8 cellular contexts compared by ENCODE assay signal in the genomic region with DNA sequence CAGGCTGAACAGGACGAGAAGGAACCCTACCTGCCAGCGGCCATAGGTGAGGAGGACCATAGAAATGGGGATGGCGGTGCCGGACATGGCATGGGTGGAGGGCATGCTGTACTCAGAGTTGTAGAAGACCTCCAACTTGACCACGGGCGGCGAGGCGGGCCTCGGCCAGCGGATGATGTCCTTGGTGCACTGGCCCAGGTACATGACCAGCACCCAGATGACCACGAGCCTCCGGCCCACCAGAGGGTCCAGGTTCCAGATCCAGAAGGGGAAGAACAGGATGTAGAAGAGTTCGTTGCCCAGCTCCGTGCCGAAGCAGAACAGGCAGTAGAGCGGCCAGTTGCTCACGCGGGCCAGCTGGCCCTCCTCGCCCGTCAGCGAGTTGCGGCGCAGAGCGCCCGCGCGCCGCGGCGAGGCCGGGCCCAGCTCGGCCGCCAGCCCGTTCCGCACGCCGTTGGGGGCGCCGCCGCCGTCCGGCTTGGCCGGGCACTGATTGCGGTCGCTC. TPM values are rescaled to one million over a fixed set of nuclear protein-coding genes. Genes with fewer than 3 reads are reported as not detected.
A peak's percentile ranks its signal among the peaks of the same experiment; 100 is the strongest.
DNase-seq lines count a peak whose midpoint lies in the region; ATAC-seq, FAIRE-seq and TF ChIP-seq lines count a peak whose summit lies in the region.

No MANE protein-coding gene starts in this region.

- H3K79me2 ChIP-seq in OCI-LY1 (ENCODE audit: insufficient read depth, low read length) (peaks cover 51% of the 10 kb centered on the region), K562 (ENCODE audit: control insufficient read depth, insufficient read depth, low read length) (peaks cover 32% of the 10 kb centered on the region)

- no peaks in the 10 kb centered on the region for H3K9me1 ChIP-seq in K562 (ENCODE audit: control insufficient read depth, insufficient read depth, low read length)

- in situ Hi-C loops in K562 (cut with MboI): no loop called here

- FAIRE-seq in K562 (lab: Jason Lieb, UNC): no peak

- H4K20me1 ChIP-seq in OCI-LY1 (ENCODE audit: insufficient read depth, low read length) (no peaks in the 10 kb centered on the region), K562 (replicated peaks; ENCODE audit: control insufficient read depth, insufficient read depth, low read length) (no peaks in the 10 kb centered on the region)

- H3K27me3 ChIP-seq in BE2C (0 out of 2 replicates have a peak, but pooled peaks cover 3% of the 10 kb centered on the region), OCI-LY1 (ENCODE audit: insufficient read depth, low read length) (no peaks in the 10 kb centered on the region), K562 (ENCODE audit: control insufficient read depth in 2 of 2, insufficient read depth in 2 of 2, low read length in 2 of 2) (no peaks in the 10 kb centered on the region), iPS-18a (ENCODE audit: control insufficient read depth, insufficient read depth, low read length) (peaks cover 30% of the 10 kb centered on the region)

- H3K9ac ChIP-seq in OCI-LY1 (ENCODE audit: low read length): peak overlapping the region; percentile 93
- peak overlapping the region; percentile 69 to 97 for H3K9ac ChIP-seq in K562 (ENCODE audit: insufficient read depth in 1 of 2, low read depth in 2 of 2, low read length in 2 of 2)
- H3K9ac ChIP-seq in iPS-18a (ENCODE audit: low read length): peak overlapping the region; percentile 59

- BruUV-seq in K562 (replicated peaks; lab: Mats Ljungman, UMichigan): no TSS peak

- H2AFZ ChIP-seq in OCI-LY1 (ENCODE audit: low read length) (no peak overlapping the region), K562 (ENCODE audit: low read depth, low read length) (peak overlapping the region; percentile 85)

- POLR2A ChIA-PET in K562 (lab: Yijun Ruan, JAX): interaction anchor here (0.7 to 0.9 kb wide), 2 partner anchors 10 to 17 kb away, joined by 3 to 4 read pairs; no protein-coding TSS in a partner anchor

- no peak for TF ChIP-seq POLR2A in K562 (conservative IDR thresholded peaks at IDR 0.05)

- intact Hi-C loops in K562 (cut with micrococcal nuclease): loop anchor here (2.0 kb wide), 1 partner anchor 84 kb away; no protein-coding TSS in a partner anchor

- H3K4me3 ChIP-seq in BE2C (ENCODE audit: low read depth, low read length): peak overlapping the region; percentile 97
- peak overlapping the region; percentile 93 for H3K4me3 ChIP-seq in OCI-LY1 (ENCODE audit: low read depth, low read length, poor library complexity, severe bottlenecking)
- peak overlapping the region; percentile 88 for H3K4me3 ChIP-seq in K562
- peak overlapping the region; percentile 93 for H3K4me3 ChIP-seq in iPS-18a (ENCODE audit: low read length)
- H3K4me3 ChIP-seq in retinal pigment epithelial cell (ENCODE audit: low read length): peak overlapping the region; percentile 84

- H3K4me1 ChIP-seq in BE2C: peaks cover 6% of the 10 kb centered on the region; the same call in 1 of the 2 replicates
- peaks cover 25% of the 10 kb centered on the region for H3K4me1 ChIP-seq in OCI-LY1 (ENCODE audit: insufficient read depth, low read length, severe bottlenecking)
- H3K4me1 ChIP-seq in K562 (replicated peaks in 1 of 2; ENCODE audit: control insufficient read depth in 2 of 2, insufficient read depth in 2 of 2, low read length in 2 of 2): peaks cover 0 to 11% of the 10 kb centered on the region in 2 experiments; a peak in 2 of 5 replicates
- peaks cover 14% of the 10 kb centered on the region for H3K4me1 ChIP-seq in iPS-18a (ENCODE audit: control insufficient read depth, low read depth, low read length)

- TF ChIP-seq EP300 in K562 (IDR thresholded peaks at IDR 0.05; ENCODE audit: low read length): no peak

- H3K36me3 ChIP-seq in BE2C: no peaks in the 10 kb centered on the region
- H3K36me3 ChIP-seq in OCI-LY1 (ENCODE audit: insufficient read depth, low read length): peaks cover 16% of the 10 kb centered on the region
- no peaks in the 10 kb centered on the region for H3K36me3 ChIP-seq in K562 (ENCODE audit: control insufficient read depth, insufficient read depth, low read length)
- H3K36me3 ChIP-seq in iPS-18a (ENCODE audit: control insufficient read depth, low read depth, low read length): no peaks in the 10 kb centered on the region

- H3K9me2 ChIP-seq in OCI-LY1 (ENCODE audit: low read depth, low read length): no peaks in the 10 kb centered on the region

- peak overlapping the region; percentile 78 for H3K4me2 ChIP-seq in OCI-LY1 (ENCODE audit: low read length)
- peak overlapping the region; percentile 89 for H3K4me2 ChIP-seq in K562 (ENCODE audit: insufficient read depth, low read length)

- CTCF ChIA-PET in K562 (lab: Yijun Ruan, JAX; ENCODE audit: low intra/inter-chr PET ratio): interaction anchor here (1.6 kb wide), 1 partner anchor 42 kb away, joined by 6 read pairs; no protein-coding TSS in a partner anchor

- no peak for TF ChIP-seq CTCF in BE2C (IDR thresholded peaks at IDR 0.05; ENCODE audit: low read depth, low read length)
- TF ChIP-seq CTCF in OCI-LY1 (IDR thresholded peaks at IDR 0.05; ENCODE audit: low read length): no peak
- TF ChIP-seq CTCF in K562 (IDR thresholded peaks at IDR 0.05 in 2 of 3, conservative IDR thresholded peaks at IDR 0.05 in 1 of 3; ENCODE audit: insufficient read depth in 2 of 3, low read depth in 1 of 3, low read length in 3 of 3): no peak
- no peak for TF ChIP-seq CTCF in retinal pigment epithelial cell (conservative IDR thresholded peaks at IDR 0.05; ENCODE audit: low read depth, low read length)

- TF ChIP-seq RAD21 in K562 (CRISPR knock-in tag; conservative IDR thresholded peaks at IDR 0.05 in 1 of 2, IDR thresholded peaks at IDR 0.05 in 1 of 2): no peak

- peaks cover 4% of the 10 kb centered on the region; the same call in 1 of the 2 replicates for H3F3A ChIP-seq in OCI-LY1 (ENCODE audit: insufficient read depth, low read length)

- peak overlapping the region; percentile 88 for H3K27ac ChIP-seq in OCI-LY1 (ENCODE audit: low read depth, low read length, poor library complexity, severe bottlenecking)
- peak overlapping the region; percentile 66 for H3K27ac ChIP-seq in K562 (ENCODE audit: extremely low read depth, low read depth, low read length)
- H3K27ac ChIP-seq in iPS-18a (ENCODE audit: low read length): no peak overlapping the region

- peak; percentile 20 for ATAC-seq in GM18519 (IDR thresholded peaks at IDR 0.05; ENCODE audit: low FRiP score, unreplicated experiment)
- ATAC-seq in HG02973 (IDR thresholded peaks at IDR 0.05; ENCODE audit: unreplicated experiment): peak; percentile 34
- peak; percentile 80 for ATAC-seq in K562

- DNase-seq in BE2C: peak; percentile 52
- peak; percentile 5 to 41 (median 20) for DNase-seq in K562 (ENCODE audit: extremely low read depth in 1 of 4, low spot score in 3 of 4)
- no peak for DNase-seq in retinal pigment epithelial cell (ENCODE audit: low read depth)
- no peak for DNase-seq in cerebellar nuclear complex (lab: John Stamatoyannopoulos, UW)

- under 1% methylated on average over 33 of the region's 45 CpGs for WGBS in K562 (ENCODE audit: insufficient coverage, low coverage, missing lambda C conversion rate)

- no peaks in the 10 kb centered on the region for H3K9me3 ChIP-seq in BE2C
- H3K9me3 ChIP-seq in OCI-LY1 (ENCODE audit: low read length): no peaks in the 10 kb centered on the region
- H3K9me3 ChIP-seq in K562 (replicated peaks; ENCODE audit: control insufficient read depth, insufficient read depth, low read depth, low read length): no peaks in the 10 kb centered on the region
- H3K9me3 ChIP-seq in iPS-18a (ENCODE audit: control insufficient read depth, low read depth, low read length): no peaks in the 10 kb centered on the region

TF ChIP-seq in K562, 482 proteins besides CTCF, POLR2A, EP300 and RAD21 (continues in another document):
- TF ChIP-seq CTBP1 (IDR thresholded peaks at IDR 0.05; ENCODE audit: borderline replicate concordance) (peak; percentile 36; the same call in 1 of the 2 replicates), TCFL5 (CRISPR knock-in tag; conservative IDR thresholded peaks at IDR 0.05) (no peak), NRF1 (conservative IDR thresholded peaks at IDR 0.05 in 1 of 2, IDR thresholded peaks at IDR 0.05 in 1 of 2) (peak in 1 of 2 experiments; percentile 21; a peak in 2 of 4 replicates), RBBP5 (IDR thresholded peaks at IDR 0.05; ENCODE audit: borderline replicate concordance, insufficient read depth, low read length, poor library complexity, severe bottlenecking) (peak; percentile 89), GATAD2B (IDR thresholded peaks at IDR 0.05; ENCODE audit: borderline replicate concordance) (0 out of 2 replicates have a peak, but pooled peaks have one; percentile 34), COPS2 (conservative IDR thresholded peaks at IDR 0.05) (no peak)
- TF ChIP-seq, protein P1, sequence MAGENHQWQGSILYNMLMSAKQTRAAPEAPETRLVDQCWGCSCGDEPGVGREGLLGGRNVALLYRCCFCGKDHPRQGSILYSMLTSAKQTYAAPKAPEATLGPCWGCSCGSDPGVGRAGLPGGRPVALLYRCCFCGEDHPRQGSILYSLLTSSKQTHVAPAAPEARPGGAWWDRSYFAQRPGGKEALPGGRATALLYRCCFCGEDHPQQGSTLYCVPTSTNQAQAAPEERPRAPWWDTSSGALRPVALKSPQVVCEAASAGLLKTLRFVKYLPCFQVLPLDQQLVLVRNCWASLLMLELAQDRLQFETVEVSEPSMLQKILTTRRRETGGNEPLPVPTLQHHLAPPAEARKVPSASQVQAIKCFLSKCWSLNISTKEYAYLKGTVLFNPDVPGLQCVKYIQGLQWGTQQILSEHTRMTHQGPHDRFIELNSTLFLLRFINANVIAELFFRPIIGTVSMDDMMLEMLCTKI (IDR thresholded peaks at IDR 0.05; ENCODE audit: partially characterized antibody): no peak

RNA-seq across cellular contexts. Expression of a gene that starts 0.6 kb away (rescaled TPM):
- polyA plus RNA-seq in BE2C (2012; ENCODE audit: insufficient read depth, insufficient read length, low read depth): 7.9 TPM
- total RNA-seq in K562 (2011; cell fraction: chromatin; rRNA removed; ENCODE audit: low replicate concordance): 5.0 and 9.6 TPM in 2 replicates
- 4.3 and 5.8 TPM in 2 replicates for total RNA-seq in K562 (2011; cell fraction: nucleolus; rRNA removed)
- 9.2 and 12.7 TPM in 2 replicates for total RNA-seq in K562 (2011; cell fraction: nucleoplasm; rRNA removed)
- total RNA-seq in K562 (2014; rRNA removed): 5.6 and 6.9 TPM in 2 replicates
- total RNA-seq in K562 (2014; rRNA removed; fragmentation: Illumina TruSeq; extraction: Trizol): 7.3 and 8.0 TPM in 2 replicates
- 6.0 and 6.5 TPM in 2 replicates for total RNA-seq in K562 (2015; rRNA removed; fragmentation: Illumina TruSeq; extraction: Trizol)
- total RNA-seq in K562 (2021): 6.5 and 6.9 TPM in 2 replicates
- polyA plus RNA-seq in K562 (2011; rRNA removed): 3.9 and 4.9 TPM in 2 replicates
- polyA plus RNA-seq in K562 (2011; cell fraction: cytosol; rRNA removed): 2.4 and 3.8 TPM in 2 replicates
- polyA plus RNA-seq in K562 (2011; cell fraction: nucleus; rRNA removed): 1.6 and 2.6 TPM in 2 replicates
- 4.5 and 7.9 TPM in 2 replicates for polyA plus RNA-seq in K562 (2012)
- 4.9 and 6.0 TPM in 2 replicates for polyA plus RNA-seq in K562 (2014; fragmentation: Illumina TruSeq; extraction: Trizol)
- 1 to 10 TPM; 2.2 to 2.8 TPM for polyA plus RNA-seq in K562 (2014; fragmentation: Nextera tagmentation; extraction: Ambion mirVana)
- polyA plus RNA-seq in K562 (2014; rRNA removed): 4.7 and 5.2 TPM in 2 replicates
- polyA minus RNA-seq in K562 (2011; rRNA and poly(A)+ RNA removed): 2.7 and 3.4 TPM in 2 replicates
- 2.0 and 2.5 TPM in 2 replicates for polyA minus RNA-seq in K562 (2011; cell fraction: cytosol; rRNA and poly(A)+ RNA removed)
- polyA minus RNA-seq in K562 (2011; cell fraction: nucleus; rRNA and poly(A)+ RNA removed): 2.7 TPM in 2 replicates

Comparison
In these comparisons a context has a peak if more than half of its experiments do, and no peak if none do; other contexts are left out.
1. DNase-seq: peak in BE2C (single experiment) and K562 (4 of 4); none in retinal pigment epithelial cell (single experiment) and cerebellar nuclear complex (0 of 2).
2. ATAC-seq: peak in every context shown above with its lines; median percentile 80 in K562; 34 in HG02973; 20 in GM18519.
3. Peak in every context shown above with its lines, with median percentiles within 50 percentile points of each other: H3K4me3 ChIP-seq and H3K9ac ChIP-seq.